ENCODE assay signal across 8 cellular contexts in the genomic region with DNA sequence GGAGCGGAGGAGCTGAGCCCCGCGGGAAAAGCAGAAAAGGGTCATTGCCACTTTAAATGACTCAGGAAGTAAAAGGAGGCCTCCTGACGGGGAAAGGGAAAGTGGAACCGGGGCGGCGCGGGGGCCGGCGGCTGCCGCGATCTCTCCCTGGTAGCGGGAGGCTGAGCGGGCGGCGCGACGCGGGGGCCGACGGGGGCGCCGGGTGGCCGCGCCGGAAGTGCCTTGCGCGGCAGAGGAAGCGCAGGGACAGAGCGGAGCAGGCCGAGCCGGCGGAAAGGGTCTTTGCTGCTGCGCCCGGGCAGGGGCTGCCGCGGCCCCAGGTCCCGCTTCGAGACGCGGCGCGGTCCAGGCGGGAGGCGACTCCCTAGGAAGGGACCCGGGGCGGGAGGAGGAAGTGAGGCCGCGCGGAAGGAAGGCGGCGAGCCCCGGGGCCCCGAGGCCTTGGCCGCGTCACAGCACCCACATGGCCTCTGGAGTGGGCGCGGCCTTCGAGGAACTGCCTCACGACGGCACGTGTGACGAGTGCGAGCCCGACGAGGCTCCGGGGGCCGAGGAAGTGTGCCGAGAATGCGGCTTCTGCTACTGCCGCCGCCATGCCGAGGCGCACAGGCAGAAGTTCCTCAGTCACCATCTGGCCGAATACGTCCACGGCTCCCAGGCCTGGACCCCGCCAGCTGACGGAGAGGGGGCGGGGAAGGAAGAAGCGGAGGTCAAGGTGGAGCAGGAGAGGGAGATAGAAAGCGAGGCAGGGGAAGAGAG. TPM values are rescaled to one million over a fixed set of nuclear protein-coding genes. Genes with fewer than 3 reads are reported as not detected.
DNase-seq lines count a peak whose midpoint lies in the region; ATAC-seq and TF ChIP-seq lines count a peak whose summit lies in the region.

A gene with protein sequence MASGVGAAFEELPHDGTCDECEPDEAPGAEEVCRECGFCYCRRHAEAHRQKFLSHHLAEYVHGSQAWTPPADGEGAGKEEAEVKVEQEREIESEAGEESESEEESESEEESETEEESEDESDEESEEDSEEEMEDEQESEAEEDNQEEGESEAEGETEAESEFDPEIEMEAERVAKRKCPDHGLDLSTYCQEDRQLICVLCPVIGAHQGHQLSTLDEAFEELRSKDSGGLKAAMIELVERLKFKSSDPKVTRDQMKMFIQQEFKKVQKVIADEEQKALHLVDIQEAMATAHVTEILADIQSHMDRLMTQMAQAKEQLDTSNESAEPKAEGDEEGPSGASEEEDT (plus strand): TSS at position 127 of the 759 bp plus-strand sequence. CDS start 337 bp downstream, at position 464.

- peak within 1 kb of the TSS; percentile 92 for H2AFZ ChIP-seq in PC-9

- H3K27ac Mint-ChIP-seq in Calu3 (ENCODE audit: unreplicated experiment), result peak within 1 kb of the TSS; percentile 97

- TF ChIP-seq CTCF in Calu3 (IDR thresholded peaks at IDR 0.05; ENCODE audit: unreplicated experiment), result no peak
- TF ChIP-seq CTCF in PC-9 (conservative IDR thresholded peaks at IDR 0.05), result no peak
- peak in 1 of 3 experiments; percentile 13 for TF ChIP-seq CTCF in esophagus muscularis mucosa (IDR thresholded peaks at IDR 0.05)

- peaks cover 5% of the 10 kb centered on the region for H3K27me3 Mint-ChIP-seq in Calu3 (ENCODE audit: unreplicated experiment)
- H3K27me3 Mint-ChIP-seq in activated T-cell treated with anti-CD3 and anti-CD28 coated beads, Interleukin-2, amount 50 U/mL, for 4 hours (ENCODE audit: low read depth), result peaks cover 3% of the 10 kb centered on the region

- peaks cover 7% of the 10 kb centered on the region; the same call in 1 of the 2 replicates for H4K20me1 ChIP-seq in PC-9 (ENCODE audit: insufficient read depth)

- H3K4me1 Mint-ChIP-seq in Calu3 (ENCODE audit: low read depth, unreplicated experiment), result peaks cover 24% of the 10 kb centered on the region
- H3K4me1 Mint-ChIP-seq in activated T-cell treated with anti-CD3 and anti-CD28 coated beads, Interleukin-2, amount 50 U/mL, for 4 hours (ENCODE audit: low read depth), result peaks cover 48% of the 10 kb centered on the region

- H3K4me2 ChIP-seq in PC-9, result peak within 1 kb of the TSS; percentile 87

- peaks cover 49% of the 10 kb centered on the region for H3K79me2 ChIP-seq in PC-9 (ENCODE audit: low read depth)

- no peak for TF ChIP-seq POLR2A in esophagus muscularis mucosa (IDR thresholded peaks at IDR 0.05; ENCODE audit: low read depth)

- H3K4me1 ChIP-seq in PC-9 (replicated peaks; ENCODE audit: insufficient read depth) (peaks cover 47% of the 10 kb centered on the region), esophagus muscularis mucosa (peaks cover 16 to 32% (median 28%) of the 10 kb centered on the region in 4 donors)

- H3K4me3 Mint-ChIP-seq in Calu3 (ENCODE audit: low read depth, unreplicated experiment), result peak within 1 kb of the TSS; percentile 92
- peak within 1 kb of the TSS; percentile 91 for H3K4me3 Mint-ChIP-seq in activated T-cell treated with anti-CD3 and anti-CD28 coated beads, Interleukin-2, amount 50 U/mL, for 4 hours

- peaks cover 21% of the 10 kb centered on the region for H3K36me3 ChIP-seq in PC-9 (ENCODE audit: low read depth)
- no peaks in the 10 kb centered on the region for H3K36me3 ChIP-seq in esophagus muscularis mucosa

- H3F3A ChIP-seq in PC-9 (ENCODE audit: insufficient read depth, low read depth), result peaks cover 13% of the 10 kb centered on the region

- DNase-seq in Calu3 (peak; percentile 83), HT1080 (ENCODE audit: low read depth) (peak; percentile 81), PC-9 (peak; percentile 81 to 89), esophagus muscularis mucosa (ENCODE audit: extremely low spot score) (peak; percentile 96), myocyte (ENCODE audit: low read depth) (peak; percentile 89)
- peak; percentile 79 for DNase-seq in activated T-cell treated with anti-CD3 and anti-CD28 coated beads, Interleukin-2, amount 50 U/mL, for 4 hours
- DNase-seq in stimulated activated CD8-positive, alpha-beta memory T cell treated with anti-CD3 and anti-CD28 coated beads, Interleukin-7, amount 100 ng/mL, for 48 hours (ENCODE audit: extremely low read depth in 1 of 2, low read depth in 1 of 2), result peak; percentile 64 to 75

- POLR2A ChIA-PET in PC-9 (lab: Charles Lee; ENCODE audit: unreplicated experiment), result no interaction called here

- H3K9me3 ChIP-seq in PC-9 (ENCODE audit: insufficient read depth, low read depth), result peaks cover 33% of the 10 kb centered on the region
- peaks cover 0 to 29% (median 7%) of the 10 kb centered on the region in 4 donors for H3K9me3 ChIP-seq in esophagus muscularis mucosa

- intact Hi-C loops in Calu3 (cut with micrococcal nuclease; ENCODE audit: unreplicated experiment), result loop anchor here (5.0 kb wide), 1 partner anchor 46 kb away; a partner anchor contains a TSS
- intact Hi-C loops in PC-9 (cut with micrococcal nuclease; ENCODE audit: unreplicated experiment), result loop anchor here (1.0 to 5.0 kb wide), 5 partner anchors 41 to 486 kb away; no protein-coding TSS in a partner anchor
- intact Hi-C loops in esophagus muscularis mucosa (cut with DNase I), result loop anchor here (5.0 kb wide), 1 partner anchor 41 kb away; no protein-coding TSS in a partner anchor

- H3K27ac ChIP-seq in PC-9, result peak within 1 kb of the TSS; percentile 89
- H3K27ac ChIP-seq in esophagus muscularis mucosa (replicated peaks in 1 of 4), result peak within 1 kb of the TSS; percentile 86 to 98 (median 94)

- H3K4me3 ChIP-seq in PC-9, result peak within 1 kb of the TSS; percentile 88
- peak within 1 kb of the TSS; percentile 67 to 92 (median 84) for H3K4me3 ChIP-seq in esophagus muscularis mucosa

- TF ChIP-seq EP300 in esophagus muscularis mucosa (IDR thresholded peaks at IDR 0.05), result no peak

- peak; percentile 89 for ATAC-seq in GM21360 (IDR thresholded peaks at IDR 0.05; ENCODE audit: unreplicated experiment)
- peak; percentile 93 to 95 for ATAC-seq in activated T-cell treated with anti-CD3 and anti-CD28 coated beads, Interleukin-2, amount 50 U/mL, for 4 hours

- H3K9me3 Mint-ChIP-seq in Calu3 (ENCODE audit: low read depth, unreplicated experiment), result peaks cover 17% of the 10 kb centered on the region
- H3K9me3 Mint-ChIP-seq in activated T-cell treated with anti-CD3 and anti-CD28 coated beads, Interleukin-2, amount 50 U/mL, for 4 hours, result peaks cover 34% of the 10 kb centered on the region

- no peaks in the 10 kb centered on the region for H3K9me2 ChIP-seq in PC-9 (ENCODE audit: insufficient read depth)

- 7% methylated on average over 28 of the region's 82 CpGs for WGBS in esophagus muscularis mucosa

- peaks cover 30% of the 10 kb centered on the region for H3K36me3 Mint-ChIP-seq in Calu3 (ENCODE audit: insufficient read depth, unreplicated experiment)
- H3K36me3 Mint-ChIP-seq in activated T-cell treated with anti-CD3 and anti-CD28 coated beads, Interleukin-2, amount 50 U/mL, for 4 hours (ENCODE audit: insufficient read depth), result peaks cover 27% of the 10 kb centered on the region

- no TSS peak for BruUV-seq in Calu3 (replicated peaks; lab: Mats Ljungman, UMichigan)
- BruUV-seq in PC-9 (replicated peaks; lab: Mats Ljungman, UMichigan), result no TSS peak

- H3K27me3 ChIP-seq in PC-9 (ENCODE audit: insufficient read depth, low read depth), result no peaks in the 10 kb centered on the region
- peaks cover 0 to 2% (median 0%) of the 10 kb centered on the region in 4 donors for H3K27me3 ChIP-seq in esophagus muscularis mucosa

- CTCF ChIA-PET in Calu3 (lab: Charles Lee), result interaction anchor here (0.7 kb wide), 1 partner anchor 159 kb away, joined by 3 read pairs; no protein-coding TSS in a partner anchor
- CTCF ChIA-PET in PC-9 (lab: Charles Lee), result interaction anchor here (0.6 to 0.8 kb wide), 2 partner anchors 394 to 713 kb away, joined by 3 to 4 read pairs; no protein-coding TSS in a partner anchor

RNA-seq across cellular contexts. Expression of the gene that starts here (rescaled TPM):
- total RNA-seq in Calu3 (2022) (71.3 and 78.2 TPM in 2 replicates), PC-9 (2021) (91.7 and 100 TPM in 2 replicates), esophagus muscularis mucosa (10 to 100 TPM; 27.4 to 73.4 (median 53.7) TPM), myocyte (43.5 and 56.8 TPM in 2 replicates)
- total RNA-seq in HT1080 (2014; rRNA removed; shearing (Covaris generic)), result 32.7 and 47.0 TPM in 2 replicates
- 12.9 and 16.9 TPM in 2 replicates for polyA plus RNA-seq in HT1080 (2015; cell fraction: cytosol; rRNA removed)
- polyA plus RNA-seq in HT1080 (2015; cell fraction: nucleus; rRNA removed), result 15.3 and 19.4 TPM in 2 replicates
- total RNA-seq in activated T-cell treated with anti-CD3 and anti-CD28 coated beads, Interleukin-2, amount 50 U/mL, for 4 hours, result 10 to 100 TPM; 38.6 to 48.5 (median 45.3) TPM
- 48.2 TPM for polyA plus RNA-seq in myocyte (2012)

Comparison
In these comparisons a context has a peak if more than half of its experiments do, and no peak if none do; other contexts are left out.
1. Peak in every context shown above with its lines: DNase-seq, ATAC-seq, H3K4me3 ChIP-seq and H3K27ac ChIP-seq.